Comparison of ENCODE assay signal across 1 cellular context in genomic region chr4:73099143-73099542, GRCh38.
TF ChIP-seq lines count a peak whose summit lies in the region.

No MANE protein-coding gene starts in this region.

TF ChIP-seq in WTC11, 78 proteins besides CTCF, POLR2A, EP300 and RAD21 (continued from another document):
- TF ChIP-seq, protein P1, sequence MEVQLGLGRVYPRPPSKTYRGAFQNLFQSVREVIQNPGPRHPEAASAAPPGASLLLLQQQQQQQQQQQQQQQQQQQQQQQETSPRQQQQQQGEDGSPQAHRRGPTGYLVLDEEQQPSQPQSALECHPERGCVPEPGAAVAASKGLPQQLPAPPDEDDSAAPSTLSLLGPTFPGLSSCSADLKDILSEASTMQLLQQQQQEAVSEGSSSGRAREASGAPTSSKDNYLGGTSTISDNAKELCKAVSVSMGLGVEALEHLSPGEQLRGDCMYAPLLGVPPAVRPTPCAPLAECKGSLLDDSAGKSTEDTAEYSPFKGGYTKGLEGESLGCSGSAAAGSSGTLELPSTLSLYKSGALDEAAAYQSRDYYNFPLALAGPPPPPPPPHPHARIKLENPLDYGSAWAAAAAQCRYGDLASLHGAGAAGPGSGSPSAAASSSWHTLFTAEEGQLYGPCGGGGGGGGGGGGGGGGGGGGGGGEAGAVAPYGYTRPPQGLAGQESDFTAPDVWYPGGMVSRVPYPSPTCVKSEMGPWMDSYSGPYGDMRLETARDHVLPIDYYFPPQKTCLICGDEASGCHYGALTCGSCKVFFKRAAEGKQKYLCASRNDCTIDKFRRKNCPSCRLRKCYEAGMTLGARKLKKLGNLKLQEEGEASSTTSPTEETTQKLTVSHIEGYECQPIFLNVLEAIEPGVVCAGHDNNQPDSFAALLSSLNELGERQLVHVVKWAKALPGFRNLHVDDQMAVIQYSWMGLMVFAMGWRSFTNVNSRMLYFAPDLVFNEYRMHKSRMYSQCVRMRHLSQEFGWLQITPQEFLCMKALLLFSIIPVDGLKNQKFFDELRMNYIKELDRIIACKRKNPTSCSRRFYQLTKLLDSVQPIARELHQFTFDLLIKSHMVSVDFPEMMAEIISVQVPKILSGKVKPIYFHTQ (CRISPR knock-in tag; IDR thresholded peaks at IDR 0.05), result no peak
- TF ChIP-seq, protein P2, sequence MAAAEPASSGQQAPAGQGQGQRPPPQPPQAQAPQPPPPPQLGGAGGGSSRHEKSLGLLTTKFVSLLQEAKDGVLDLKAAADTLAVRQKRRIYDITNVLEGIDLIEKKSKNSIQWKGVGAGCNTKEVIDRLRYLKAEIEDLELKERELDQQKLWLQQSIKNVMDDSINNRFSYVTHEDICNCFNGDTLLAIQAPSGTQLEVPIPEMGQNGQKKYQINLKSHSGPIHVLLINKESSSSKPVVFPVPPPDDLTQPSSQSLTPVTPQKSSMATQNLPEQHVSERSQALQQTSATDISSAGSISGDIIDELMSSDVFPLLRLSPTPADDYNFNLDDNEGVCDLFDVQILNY (CRISPR knock-in tag; IDR thresholded peaks at IDR 0.05), result no peak
- TF ChIP-seq, protein P3, sequence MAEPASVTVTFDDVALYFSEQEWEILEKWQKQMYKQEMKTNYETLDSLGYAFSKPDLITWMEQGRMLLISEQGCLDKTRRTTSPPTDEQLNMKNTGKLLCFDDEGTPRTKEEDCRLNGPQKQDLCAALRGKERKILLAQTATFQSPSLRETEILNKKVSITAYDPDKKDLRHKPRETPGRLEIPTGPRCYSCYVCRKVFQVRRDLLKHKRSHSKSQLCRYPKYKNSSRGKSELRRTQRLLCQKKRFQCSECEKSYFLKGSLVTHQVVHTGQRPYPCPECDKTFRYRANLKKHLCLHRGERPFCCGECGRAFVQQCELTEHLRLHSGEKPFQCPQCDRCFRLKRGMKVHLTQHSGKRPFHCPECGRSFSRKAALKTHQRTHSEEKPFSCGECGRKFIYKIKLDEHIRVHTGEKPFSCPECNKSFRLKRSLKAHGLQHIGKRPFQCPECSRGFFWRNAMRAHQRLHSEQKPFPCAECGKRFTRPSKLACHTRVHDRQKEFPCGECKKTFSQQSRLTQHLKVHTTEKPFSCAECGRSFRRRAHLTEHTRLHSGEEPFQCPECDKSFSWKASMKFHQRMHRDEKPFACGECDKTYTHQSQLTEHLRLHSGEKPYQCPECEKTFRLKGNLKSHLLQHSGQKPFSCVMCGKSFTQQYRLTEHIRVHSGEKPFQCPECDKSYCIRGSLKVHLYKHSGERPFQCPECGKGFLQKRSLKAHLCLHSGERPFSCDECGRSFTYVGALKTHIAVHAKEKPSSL (CRISPR knock-in tag; conservative IDR thresholded peaks at IDR 0.05), result no peak
- TF ChIP-seq, protein P4, sequence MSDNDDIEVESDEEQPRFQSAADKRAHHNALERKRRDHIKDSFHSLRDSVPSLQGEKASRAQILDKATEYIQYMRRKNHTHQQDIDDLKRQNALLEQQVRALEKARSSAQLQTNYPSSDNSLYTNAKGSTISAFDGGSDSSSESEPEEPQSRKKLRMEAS (CRISPR knock-in tag; IDR thresholded peaks at IDR 0.05), result no peak
- TF ChIP-seq, protein P5, sequence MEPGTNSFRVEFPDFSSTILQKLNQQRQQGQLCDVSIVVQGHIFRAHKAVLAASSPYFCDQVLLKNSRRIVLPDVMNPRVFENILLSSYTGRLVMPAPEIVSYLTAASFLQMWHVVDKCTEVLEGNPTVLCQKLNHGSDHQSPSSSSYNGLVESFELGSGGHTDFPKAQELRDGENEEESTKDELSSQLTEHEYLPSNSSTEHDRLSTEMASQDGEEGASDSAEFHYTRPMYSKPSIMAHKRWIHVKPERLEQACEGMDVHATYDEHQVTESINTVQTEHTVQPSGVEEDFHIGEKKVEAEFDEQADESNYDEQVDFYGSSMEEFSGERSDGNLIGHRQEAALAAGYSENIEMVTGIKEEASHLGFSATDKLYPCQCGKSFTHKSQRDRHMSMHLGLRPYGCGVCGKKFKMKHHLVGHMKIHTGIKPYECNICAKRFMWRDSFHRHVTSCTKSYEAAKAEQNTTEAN (CRISPR knock-in tag; IDR thresholded peaks at IDR 0.05), result no peak
- no peak for TF ChIP-seq NR2C2 (CRISPR knock-in tag; IDR thresholded peaks at IDR 0.05)
